ENCODE assay signal across 1 cellular context in the genomic region with DNA sequence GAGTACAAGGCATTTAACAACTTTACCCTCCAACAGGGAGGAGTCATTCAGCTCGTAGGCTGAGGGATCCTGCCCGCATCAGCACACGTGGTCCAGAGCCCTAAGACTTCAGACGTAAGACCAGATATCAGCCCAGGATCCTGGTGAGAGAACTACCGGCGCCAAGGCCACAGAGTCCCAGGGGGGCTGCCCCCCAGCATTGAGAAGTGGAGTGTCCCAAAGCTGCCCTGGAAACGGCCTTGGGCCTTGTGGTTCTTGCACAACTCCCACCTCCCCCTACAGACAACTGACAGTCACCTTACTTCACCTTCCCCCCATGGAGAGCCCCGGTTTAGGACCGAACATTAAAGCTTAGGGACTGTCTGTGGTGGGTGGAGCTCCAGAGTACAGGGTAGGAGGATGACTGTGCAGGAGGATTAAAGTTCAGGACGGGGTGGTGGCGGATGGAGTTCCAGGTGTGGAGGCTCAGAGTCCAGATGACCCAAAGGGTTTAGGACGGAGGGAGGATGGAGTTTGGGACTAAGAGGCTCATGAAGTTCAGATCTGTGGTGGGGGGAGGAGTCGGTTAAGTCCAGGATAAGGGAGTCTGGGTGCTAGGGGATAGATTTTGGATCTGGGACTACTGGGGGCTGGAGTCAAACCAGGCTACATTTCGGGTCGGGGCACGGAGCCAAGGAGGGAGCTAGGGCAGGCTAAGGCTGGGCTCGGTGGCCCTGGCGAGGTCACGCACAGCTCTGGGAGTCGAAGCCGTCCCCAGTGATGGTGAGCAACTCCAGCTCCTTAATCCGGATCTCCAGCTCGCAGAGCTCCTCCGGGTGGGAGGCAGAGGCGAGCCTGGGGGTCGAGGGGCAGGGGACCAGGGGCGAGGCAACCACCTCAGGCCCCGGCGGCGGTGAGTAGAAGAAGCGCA.
TF ChIP-seq lines count a peak whose summit lies in the region.

No MANE protein-coding gene starts in this region.

TF ChIP-seq in WTC11, 78 proteins besides CTCF, POLR2A, EP300 and RAD21 (continued from another document):
- TF ChIP-seq, protein P1, sequence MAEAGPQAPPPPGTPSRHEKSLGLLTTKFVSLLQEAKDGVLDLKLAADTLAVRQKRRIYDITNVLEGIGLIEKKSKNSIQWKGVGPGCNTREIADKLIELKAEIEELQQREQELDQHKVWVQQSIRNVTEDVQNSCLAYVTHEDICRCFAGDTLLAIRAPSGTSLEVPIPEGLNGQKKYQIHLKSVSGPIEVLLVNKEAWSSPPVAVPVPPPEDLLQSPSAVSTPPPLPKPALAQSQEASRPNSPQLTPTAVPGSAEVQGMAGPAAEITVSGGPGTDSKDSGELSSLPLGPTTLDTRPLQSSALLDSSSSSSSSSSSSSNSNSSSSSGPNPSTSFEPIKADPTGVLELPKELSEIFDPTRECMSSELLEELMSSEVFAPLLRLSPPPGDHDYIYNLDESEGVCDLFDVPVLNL (CRISPR knock-in tag; IDR thresholded peaks at IDR 0.05; ENCODE audit: borderline replicate concordance, low read depth) = no peak
- TF ChIP-seq FOXK1 (CRISPR knock-in tag; IDR thresholded peaks at IDR 0.05) (no peak), RORB (CRISPR knock-in tag; IDR thresholded peaks at IDR 0.05) (no peak), TEAD4 (CRISPR knock-in tag; IDR thresholded peaks at IDR 0.05) (no peak)
- TF ChIP-seq, protein P2, sequence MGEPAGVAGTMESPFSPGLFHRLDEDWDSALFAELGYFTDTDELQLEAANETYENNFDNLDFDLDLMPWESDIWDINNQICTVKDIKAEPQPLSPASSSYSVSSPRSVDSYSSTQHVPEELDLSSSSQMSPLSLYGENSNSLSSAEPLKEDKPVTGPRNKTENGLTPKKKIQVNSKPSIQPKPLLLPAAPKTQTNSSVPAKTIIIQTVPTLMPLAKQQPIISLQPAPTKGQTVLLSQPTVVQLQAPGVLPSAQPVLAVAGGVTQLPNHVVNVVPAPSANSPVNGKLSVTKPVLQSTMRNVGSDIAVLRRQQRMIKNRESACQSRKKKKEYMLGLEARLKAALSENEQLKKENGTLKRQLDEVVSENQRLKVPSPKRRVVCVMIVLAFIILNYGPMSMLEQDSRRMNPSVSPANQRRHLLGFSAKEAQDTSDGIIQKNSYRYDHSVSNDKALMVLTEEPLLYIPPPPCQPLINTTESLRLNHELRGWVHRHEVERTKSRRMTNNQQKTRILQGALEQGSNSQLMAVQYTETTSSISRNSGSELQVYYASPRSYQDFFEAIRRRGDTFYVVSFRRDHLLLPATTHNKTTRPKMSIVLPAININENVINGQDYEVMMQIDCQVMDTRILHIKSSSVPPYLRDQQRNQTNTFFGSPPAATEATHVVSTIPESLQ (CRISPR knock-in tag; IDR thresholded peaks at IDR 0.05) = no peak
TF ChIP-seq in WTC11: peak in this region for 0.
